Comparison of ENCODE assay signal across 1 cellular context in the genomic region with DNA sequence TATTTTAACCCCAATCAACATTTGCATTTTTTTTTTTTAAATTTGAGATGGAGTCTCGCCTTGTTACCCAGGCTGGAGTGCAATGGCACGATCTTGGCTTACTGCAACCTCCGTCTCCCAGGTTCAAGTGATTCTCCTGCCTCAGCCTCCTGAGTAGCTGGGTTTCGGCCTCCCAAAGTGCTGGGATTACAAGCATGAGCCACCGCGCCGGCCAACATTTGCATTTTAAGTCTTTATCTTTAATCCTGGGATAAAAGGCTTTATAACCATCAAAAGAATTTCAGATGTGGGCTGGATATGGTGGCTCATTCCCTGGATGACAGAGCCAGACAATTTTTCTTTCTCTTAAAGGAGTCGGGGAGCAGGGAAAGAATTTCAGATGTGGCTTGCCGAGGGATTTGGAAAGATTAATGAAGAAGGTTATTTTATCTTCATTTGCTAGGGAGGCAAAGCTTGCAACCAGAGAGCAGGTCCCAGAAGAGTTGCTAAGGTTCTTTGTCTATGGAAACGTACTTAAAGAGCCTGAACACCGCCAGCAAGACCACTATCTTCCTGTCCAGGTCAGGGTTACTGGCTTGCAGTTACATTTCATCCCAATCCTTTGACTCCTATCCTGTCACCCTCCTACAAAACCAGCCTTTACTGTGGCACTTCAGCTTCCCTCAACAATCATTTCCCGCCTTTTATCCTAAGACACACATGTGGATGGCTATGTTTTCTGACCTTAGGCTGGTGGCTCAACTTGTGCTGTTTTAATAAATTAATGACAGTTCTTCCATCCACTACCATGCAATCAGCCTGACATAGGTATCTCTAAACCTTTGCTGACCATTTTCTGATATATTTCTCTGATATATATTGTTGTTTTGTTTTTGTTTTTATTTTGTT.
TF ChIP-seq lines count a peak whose summit lies in the region.

No MANE protein-coding gene starts in this region.

TF ChIP-seq in H1, 55 proteins besides CTCF, POLR2A, EP300 and RAD21:
- TF ChIP-seq CBX8 (IDR thresholded peaks at IDR 0.05; ENCODE audit: borderline replicate concordance, low read depth, low read length) (no peak), E2F6 (IDR thresholded peaks at IDR 0.05) (peak; percentile 78)
